1 cellular context compared by ENCODE assay signal in genomic region chr20:50467618-50468373, GRCh38.
TF ChIP-seq lines count a peak whose summit lies in the region.

No MANE protein-coding gene starts in this region.

TF ChIP-seq in HepG2, 621 proteins besides CTCF, POLR2A, EP300 and RAD21 (continued from another document and continues in another):
- TF ChIP-seq, protein P1, sequence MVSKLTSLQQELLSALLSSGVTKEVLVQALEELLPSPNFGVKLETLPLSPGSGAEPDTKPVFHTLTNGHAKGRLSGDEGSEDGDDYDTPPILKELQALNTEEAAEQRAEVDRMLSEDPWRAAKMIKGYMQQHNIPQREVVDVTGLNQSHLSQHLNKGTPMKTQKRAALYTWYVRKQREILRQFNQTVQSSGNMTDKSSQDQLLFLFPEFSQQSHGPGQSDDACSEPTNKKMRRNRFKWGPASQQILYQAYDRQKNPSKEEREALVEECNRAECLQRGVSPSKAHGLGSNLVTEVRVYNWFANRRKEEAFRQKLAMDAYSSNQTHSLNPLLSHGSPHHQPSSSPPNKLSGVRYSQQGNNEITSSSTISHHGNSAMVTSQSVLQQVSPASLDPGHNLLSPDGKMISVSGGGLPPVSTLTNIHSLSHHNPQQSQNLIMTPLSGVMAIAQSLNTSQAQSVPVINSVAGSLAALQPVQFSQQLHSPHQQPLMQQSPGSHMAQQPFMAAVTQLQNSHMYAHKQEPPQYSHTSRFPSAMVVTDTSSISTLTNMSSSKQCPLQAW (CRISPR knock-in tag; IDR thresholded peaks at IDR 0.05), result no peak
- TF ChIP-seq KAT2B (IDR thresholded peaks at IDR 0.05; ENCODE audit: borderline replicate concordance, low read depth, low read length) (no peak), SRY (CRISPR knock-in tag; IDR thresholded peaks at IDR 0.05) (no peak), ZNF883 (CRISPR knock-in tag; IDR thresholded peaks at IDR 0.05; ENCODE audit: not compliant biosample characterization) (no peak), CCAR2 (optimal IDR thresholded peaks at IDR 0.05; ENCODE audit: low read depth, low read length) (no peak), ZNF7 (CRISPR knock-in tag; IDR thresholded peaks at IDR 0.05) (no peak), ZNF230 (CRISPR knock-in tag; IDR thresholded peaks at IDR 0.05) (no peak), JARID2 (CRISPR knock-in tag; IDR thresholded peaks at IDR 0.05; ENCODE audit: insufficient replicate concordance) (no peak), POLR2G (IDR thresholded peaks at IDR 0.05; ENCODE audit: low read depth, low read length) (no peak), ZNF34 (CRISPR knock-in tag; IDR thresholded peaks at IDR 0.05; ENCODE audit: borderline replicate concordance) (0 out of 2 replicates have a peak, but pooled peaks have one; percentile 31), XRCC5 (optimal IDR thresholded peaks at IDR 0.05; ENCODE audit: low read length) (peak; percentile 17), GATAD1 (CRISPR knock-in tag; IDR thresholded peaks at IDR 0.05) (0 out of 2 replicates have a peak, but pooled peaks have one; percentile 35), ZNF766 (CRISPR knock-in tag; IDR thresholded peaks at IDR 0.05; ENCODE audit: borderline replicate concordance) (no peak), ZNF143 (CRISPR knock-in tag; IDR thresholded peaks at IDR 0.05) (peak; percentile 99), ZNF670 (CRISPR knock-in tag; IDR thresholded peaks at IDR 0.05; ENCODE audit: borderline replicate concordance) (no peak), ZNF747 (CRISPR knock-in tag; IDR thresholded peaks at IDR 0.05; ENCODE audit: borderline replicate concordance) (no peak), SMAD3 (CRISPR knock-in tag; IDR thresholded peaks at IDR 0.05) (no peak), NR2F6 (IDR thresholded peaks at IDR 0.05) (no peak), NR2F6 (CRISPR knock-in tag; IDR thresholded peaks at IDR 0.05) (no peak), EHMT2 (IDR thresholded peaks at IDR 0.05; ENCODE audit: borderline replicate concordance, low read depth, low read length) (no peak), MLLT10 (CRISPR knock-in tag; IDR thresholded peaks at IDR 0.05) (no peak), ZSCAN25 (CRISPR knock-in tag; IDR thresholded peaks at IDR 0.05) (no peak), ZNF546 (CRISPR knock-in tag; conservative IDR thresholded peaks at IDR 0.05) (no peak), GTF2F1 (IDR thresholded peaks at IDR 0.05; ENCODE audit: low read length) (no peak), MAFF (IDR thresholded peaks at IDR 0.05; ENCODE audit: low read depth, low read length) (0 out of 2 replicates have a peak, but pooled peaks have one; percentile 42), AKAP8 (CRISPR knock-in tag; IDR thresholded peaks at IDR 0.05) (no peak), YY1 (IDR thresholded peaks at IDR 0.05; ENCODE audit: insufficient read depth, insufficient replicate concordance, low read depth, low read length) (peak; percentile 88), SP140L (CRISPR knock-in tag; IDR thresholded peaks at IDR 0.05; ENCODE audit: borderline replicate concordance) (no peak), RCOR2 (CRISPR knock-in tag; IDR thresholded peaks at IDR 0.05) (no peak), MAFG (CRISPR knock-in tag; IDR thresholded peaks at IDR 0.05) (no peak), KMT2A (CRISPR knock-in tag; IDR thresholded peaks at IDR 0.05) (no peak), ZBTB26 (CRISPR knock-in tag; IDR thresholded peaks at IDR 0.05; ENCODE audit: borderline replicate concordance) (no peak), PHF21A (CRISPR knock-in tag; IDR thresholded peaks at IDR 0.05) (peak; percentile 21; the same call in 1 of the 2 replicates), ZNF549 (CRISPR knock-in tag; IDR thresholded peaks at IDR 0.05) (no peak), ZNF138 (CRISPR knock-in tag; IDR thresholded peaks at IDR 0.05; ENCODE audit: low read depth) (no peak), NBN (conservative IDR thresholded peaks at IDR 0.05) (no peak), ELF4 (CRISPR knock-in tag; IDR thresholded peaks at IDR 0.05; ENCODE audit: borderline replicate concordance) (no peak), TFAP4 (IDR thresholded peaks at IDR 0.05; ENCODE audit: borderline replicate concordance, low read depth) (no peak), REXO4 (CRISPR knock-in tag; IDR thresholded peaks at IDR 0.05; ENCODE audit: borderline replicate concordance) (no peak), IRF2 (CRISPR knock-in tag; IDR thresholded peaks at IDR 0.05) (peak; percentile 81), SCMH1 (CRISPR knock-in tag; IDR thresholded peaks at IDR 0.05; ENCODE audit: borderline replicate concordance) (no peak), PHF8 (CRISPR knock-in tag; IDR thresholded peaks at IDR 0.05) (no peak), CHD4 (IDR thresholded peaks at IDR 0.05; ENCODE audit: borderline replicate concordance, low read length) (no peak), KLF15 (CRISPR knock-in tag; IDR thresholded peaks at IDR 0.05; ENCODE audit: borderline replicate concordance) (no peak), ZNF30 (CRISPR knock-in tag; IDR thresholded peaks at IDR 0.05) (no peak), MXI1 (IDR thresholded peaks at IDR 0.05; ENCODE audit: borderline replicate concordance, low read depth, low read length) (peak; percentile 74; the same call in 1 of the 3 replicates), FOXA3 (CRISPR knock-in tag; IDR thresholded peaks at IDR 0.05) (peak; percentile 75), ZFAT (CRISPR knock-in tag; conservative IDR thresholded peaks at IDR 0.05) (no peak), ZNF614 (CRISPR knock-in tag; IDR thresholded peaks at IDR 0.05; ENCODE audit: borderline replicate concordance) (no peak), ZFP36L2 (CRISPR knock-in tag; IDR thresholded peaks at IDR 0.05) (no peak), SRSF4 (IDR thresholded peaks at IDR 0.05; ENCODE audit: low read depth, low read length, poor library complexity, severe bottlenecking) (no peak), KDM5B (CRISPR knock-in tag; IDR thresholded peaks at IDR 0.05; ENCODE audit: borderline replicate concordance) (no peak), ONECUT2 (CRISPR knock-in tag; IDR thresholded peaks at IDR 0.05) (no peak), ZNF383 (CRISPR knock-in tag; IDR thresholded peaks at IDR 0.05; ENCODE audit: borderline replicate concordance) (no peak)
- TF ChIP-seq, protein P2, sequence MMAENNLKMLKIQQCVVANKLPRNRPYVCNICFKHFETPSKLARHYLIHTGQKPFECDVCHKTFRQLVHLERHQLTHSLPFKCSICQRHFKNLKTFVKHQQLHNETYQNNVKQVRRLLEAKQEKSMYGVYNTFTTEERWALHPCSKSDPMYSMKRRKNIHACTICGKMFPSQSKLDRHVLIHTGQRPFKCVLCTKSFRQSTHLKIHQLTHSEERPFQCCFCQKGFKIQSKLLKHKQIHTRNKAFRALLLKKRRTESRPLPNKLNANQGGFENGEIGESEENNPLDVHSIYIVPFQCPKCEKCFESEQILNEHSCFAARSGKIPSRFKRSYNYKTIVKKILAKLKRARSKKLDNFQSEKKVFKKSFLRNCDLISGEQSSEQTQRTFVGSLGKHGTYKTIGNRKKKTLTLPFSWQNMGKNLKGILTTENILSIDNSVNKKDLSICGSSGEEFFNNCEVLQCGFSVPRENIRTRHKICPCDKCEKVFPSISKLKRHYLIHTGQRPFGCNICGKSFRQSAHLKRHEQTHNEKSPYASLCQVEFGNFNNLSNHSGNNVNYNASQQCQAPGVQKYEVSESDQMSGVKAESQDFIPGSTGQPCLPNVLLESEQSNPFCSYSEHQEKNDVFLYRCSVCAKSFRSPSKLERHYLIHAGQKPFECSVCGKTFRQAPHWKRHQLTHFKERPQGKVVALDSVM (CRISPR knock-in tag; IDR thresholded peaks at IDR 0.05), result no peak
- TF ChIP-seq, protein P3, sequence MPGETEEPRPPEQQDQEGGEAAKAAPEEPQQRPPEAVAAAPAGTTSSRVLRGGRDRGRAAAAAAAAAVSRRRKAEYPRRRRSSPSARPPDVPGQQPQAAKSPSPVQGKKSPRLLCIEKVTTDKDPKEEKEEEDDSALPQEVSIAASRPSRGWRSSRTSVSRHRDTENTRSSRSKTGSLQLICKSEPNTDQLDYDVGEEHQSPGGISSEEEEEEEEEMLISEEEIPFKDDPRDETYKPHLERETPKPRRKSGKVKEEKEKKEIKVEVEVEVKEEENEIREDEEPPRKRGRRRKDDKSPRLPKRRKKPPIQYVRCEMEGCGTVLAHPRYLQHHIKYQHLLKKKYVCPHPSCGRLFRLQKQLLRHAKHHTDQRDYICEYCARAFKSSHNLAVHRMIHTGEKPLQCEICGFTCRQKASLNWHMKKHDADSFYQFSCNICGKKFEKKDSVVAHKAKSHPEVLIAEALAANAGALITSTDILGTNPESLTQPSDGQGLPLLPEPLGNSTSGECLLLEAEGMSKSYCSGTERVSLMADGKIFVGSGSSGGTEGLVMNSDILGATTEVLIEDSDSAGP (CRISPR knock-in tag; IDR thresholded peaks at IDR 0.05; ENCODE audit: borderline replicate concordance), result no peak
- TF ChIP-seq, protein P4, sequence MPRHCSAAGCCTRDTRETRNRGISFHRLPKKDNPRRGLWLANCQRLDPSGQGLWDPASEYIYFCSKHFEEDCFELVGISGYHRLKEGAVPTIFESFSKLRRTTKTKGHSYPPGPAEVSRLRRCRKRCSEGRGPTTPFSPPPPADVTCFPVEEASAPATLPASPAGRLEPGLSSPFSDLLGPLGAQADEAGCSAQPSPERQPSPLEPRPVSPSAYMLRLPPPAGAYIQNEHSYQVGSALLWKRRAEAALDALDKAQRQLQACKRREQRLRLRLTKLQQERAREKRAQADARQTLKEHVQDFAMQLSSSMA (CRISPR knock-in tag; IDR thresholded peaks at IDR 0.05), result no peak
- TF ChIP-seq, protein P5, sequence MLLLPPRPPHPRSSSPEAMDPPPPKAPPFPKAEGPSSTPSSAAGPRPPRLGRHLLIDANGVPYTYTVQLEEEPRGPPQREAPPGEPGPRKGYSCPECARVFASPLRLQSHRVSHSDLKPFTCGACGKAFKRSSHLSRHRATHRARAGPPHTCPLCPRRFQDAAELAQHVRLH (CRISPR knock-in tag; IDR thresholded peaks at IDR 0.05; ENCODE audit: borderline replicate concordance, low read depth), result no peak
- TF ChIP-seq, protein P6, sequence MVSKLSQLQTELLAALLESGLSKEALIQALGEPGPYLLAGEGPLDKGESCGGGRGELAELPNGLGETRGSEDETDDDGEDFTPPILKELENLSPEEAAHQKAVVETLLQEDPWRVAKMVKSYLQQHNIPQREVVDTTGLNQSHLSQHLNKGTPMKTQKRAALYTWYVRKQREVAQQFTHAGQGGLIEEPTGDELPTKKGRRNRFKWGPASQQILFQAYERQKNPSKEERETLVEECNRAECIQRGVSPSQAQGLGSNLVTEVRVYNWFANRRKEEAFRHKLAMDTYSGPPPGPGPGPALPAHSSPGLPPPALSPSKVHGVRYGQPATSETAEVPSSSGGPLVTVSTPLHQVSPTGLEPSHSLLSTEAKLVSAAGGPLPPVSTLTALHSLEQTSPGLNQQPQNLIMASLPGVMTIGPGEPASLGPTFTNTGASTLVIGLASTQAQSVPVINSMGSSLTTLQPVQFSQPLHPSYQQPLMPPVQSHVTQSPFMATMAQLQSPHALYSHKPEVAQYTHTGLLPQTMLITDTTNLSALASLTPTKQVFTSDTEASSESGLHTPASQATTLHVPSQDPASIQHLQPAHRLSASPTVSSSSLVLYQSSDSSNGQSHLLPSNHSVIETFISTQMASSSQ (IDR thresholded peaks at IDR 0.05; ENCODE audit: low read depth), result no peak
- TF ChIP-seq, protein P6 (CRISPR knock-in tag; IDR thresholded peaks at IDR 0.05; ENCODE audit: borderline replicate concordance), result peak; percentile 28; the same call in 1 of the 2 replicates
- TF ChIP-seq, protein P7, sequence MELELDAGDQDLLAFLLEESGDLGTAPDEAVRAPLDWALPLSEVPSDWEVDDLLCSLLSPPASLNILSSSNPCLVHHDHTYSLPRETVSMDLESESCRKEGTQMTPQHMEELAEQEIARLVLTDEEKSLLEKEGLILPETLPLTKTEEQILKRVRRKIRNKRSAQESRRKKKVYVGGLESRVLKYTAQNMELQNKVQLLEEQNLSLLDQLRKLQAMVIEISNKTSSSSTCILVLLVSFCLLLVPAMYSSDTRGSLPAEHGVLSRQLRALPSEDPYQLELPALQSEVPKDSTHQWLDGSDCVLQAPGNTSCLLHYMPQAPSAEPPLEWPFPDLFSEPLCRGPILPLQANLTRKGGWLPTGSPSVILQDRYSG (CRISPR knock-in tag; IDR thresholded peaks at IDR 0.05), result no peak
- TF ChIP-seq, protein P8, sequence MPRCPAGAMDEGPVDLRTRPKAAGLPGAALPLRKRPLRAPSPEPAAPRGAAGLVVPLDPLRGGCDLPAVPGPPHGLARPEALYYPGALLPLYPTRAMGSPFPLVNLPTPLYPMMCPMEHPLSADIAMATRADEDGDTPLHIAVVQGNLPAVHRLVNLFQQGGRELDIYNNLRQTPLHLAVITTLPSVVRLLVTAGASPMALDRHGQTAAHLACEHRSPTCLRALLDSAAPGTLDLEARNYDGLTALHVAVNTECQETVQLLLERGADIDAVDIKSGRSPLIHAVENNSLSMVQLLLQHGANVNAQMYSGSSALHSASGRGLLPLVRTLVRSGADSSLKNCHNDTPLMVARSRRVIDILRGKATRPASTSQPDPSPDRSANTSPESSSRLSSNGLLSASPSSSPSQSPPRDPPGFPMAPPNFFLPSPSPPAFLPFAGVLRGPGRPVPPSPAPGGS (CRISPR knock-in tag; IDR thresholded peaks at IDR 0.05), result no peak
